Comparison of ENCODE assay signal across 16 cellular contexts in the genomic region with DNA sequence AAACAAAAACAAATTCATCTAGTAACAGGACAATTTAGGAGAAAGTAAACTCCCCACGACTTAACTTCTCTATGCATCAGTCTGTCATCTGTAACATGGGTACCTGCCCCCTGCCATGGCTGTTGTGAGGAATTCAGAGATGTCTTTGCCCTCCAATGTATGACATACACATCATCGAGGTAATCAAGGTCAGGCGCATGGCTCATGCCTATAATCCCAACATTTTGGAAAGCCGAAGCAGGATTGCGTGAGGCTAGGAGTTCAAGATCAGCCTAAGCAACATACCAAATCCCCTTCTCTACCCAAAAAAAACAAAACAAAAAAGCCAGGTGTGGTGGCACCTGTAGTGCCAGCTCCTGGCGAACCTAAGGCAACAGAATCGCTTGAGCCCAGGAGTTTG. TPM values are rescaled to one million over a fixed set of nuclear protein-coding genes. Genes with fewer than 3 reads are reported as not detected.
DNase-seq lines count a peak whose midpoint lies in the region; FAIRE-seq and TF ChIP-seq lines count a peak whose summit lies in the region.
"Had no signal": no experiment of that assay in that cellular context is flagged by ENCODE, and none has a peak within 500 bp of the region (broad histone marks: within the 10 kb centered on the region; RNA-seq: fewer than 3 reads in every experiment).

No MANE protein-coding gene starts in this region.

- no peak overlapping the region for H3K9ac ChIP-seq in GM23248

- H3K27ac Mint-ChIP-seq in chondrocyte (ENCODE audit: unreplicated experiment), result peak overlapping the region; percentile 33

- peaks cover 73% of the 10 kb centered on the region for H3F3A ChIP-seq in GM23248 (ENCODE audit: insufficient read depth)

- no peak overlapping the region for H3K4me3 ChIP-seq in GM23248
- no peak overlapping the region for H3K4me3 ChIP-seq in H7 (ENCODE audit: insufficient read depth, low read depth, low read length)
- H3K4me3 ChIP-seq: tibial nerve had no signal

- H3K79me2 ChIP-seq in GM23248 (ENCODE audit: insufficient read depth), result peaks cover 7% of the 10 kb centered on the region

- H3K9me2 ChIP-seq in GM23248 (ENCODE audit: insufficient read depth), result no peaks in the 10 kb centered on the region

- H3K27me3 ChIP-seq in GM23248 (replicated peaks; ENCODE audit: insufficient read depth) (no peaks in the 10 kb centered on the region), H7 (ENCODE audit: control insufficient read depth, insufficient read depth, low read length) (no peaks in the 10 kb centered on the region)
- H3K27me3 ChIP-seq: tibial nerve had no signal

- in situ Hi-C loops in GM23248 (cut with MboI), result loop anchor here (25.0 kb wide), 1 partner anchor 101 kb away; no protein-coding TSS in a partner anchor

- 94 to 96% methylated on average over 7 of the region's 7 CpGs for WGBS in GM23248 (ENCODE audit: low coverage in 1 of 2, low lambda C conversion rate in 2 of 2, missing lambda C conversion rate in 2 of 2), 2 experiments

- peaks cover 10% of the 10 kb centered on the region for H3K4me1 ChIP-seq in GM23248 (ENCODE audit: insufficient read depth)

- peak; percentile 54 for DNase-seq in DMS53 (lab: John Stamatoyannopoulos, UW)
- DNase-seq in DMS53 treated with DMSO at 0.1 percent for 48 hours (lab: John Stamatoyannopoulos, UW; ENCODE audit: unreplicated experiment), result no peak
- DNase-seq in GM23248, result peak; percentile 14
- no peak for DNase-seq in chondrocyte (ENCODE audit: low spot score)
- no peak for DNase-seq in GM19239 (ENCODE audit: insufficient read length, low spot score)
- no peak for DNase-seq in H7
- DNase-seq: activated CD4-positive, CD25-positive, alpha-beta regulatory T cell treated with anti-CD3 and anti-CD28 coated beads, Interleukin-2, amount 50 U/mL, for 72 hours; activated gamma-delta T cell treated with Interleukin-2 at 50 U/mL for 16 hours; effector memory CD4-positive, alpha-beta T cell; foreskin melanocyte; MV-4-11; NCI-H2171; stimulated activated CD4-positive, alpha-beta T cell treated with anti-CD3 and anti-CD28 coated beads, Interleukin-12 subunit alpha, Interleukin-12 subunit beta, amount 100 ng/mL, for 4 hours had no signal

- no peaks in the 10 kb centered on the region for H3K9me3 ChIP-seq in GM23248 (ENCODE audit: low read depth)
- H3K9me3 ChIP-seq: tibial nerve had no signal

- no peak overlapping the region for H3K27ac ChIP-seq in GM23248
- H3K27ac ChIP-seq: tibial nerve had no signal

- no peaks in the 10 kb centered on the region for H3K27me3 Mint-ChIP-seq in chondrocyte (ENCODE audit: low read depth)

- peaks cover 19% of the 10 kb centered on the region for H3K36me3 ChIP-seq in GM23248 (ENCODE audit: low read depth)
- peaks cover 5% of the 10 kb centered on the region for H3K36me3 ChIP-seq in H7 (replicated peaks; ENCODE audit: control insufficient read depth, insufficient read depth, low read length)

- peaks cover 21% of the 10 kb centered on the region for H4K20me1 ChIP-seq in GM23248 (ENCODE audit: insufficient read depth)

- peaks cover 20% of the 10 kb centered on the region for H3K4me1 Mint-ChIP-seq in chondrocyte (ENCODE audit: low read depth)

- no peaks in the 10 kb centered on the region for H3K9me3 Mint-ChIP-seq in chondrocyte (ENCODE audit: low read depth)

- H3K36me3 Mint-ChIP-seq in chondrocyte (ENCODE audit: low read depth), result peaks cover 7% of the 10 kb centered on the region

- H3K4me3 Mint-ChIP-seq in chondrocyte (ENCODE audit: unreplicated experiment), result no peak overlapping the region

- H2AFZ ChIP-seq in GM23248, result no peak overlapping the region

- no peak for FAIRE-seq in GM19239 (lab: Jason Lieb, UNC)
- FAIRE-seq: bronchial epithelial cell had no signal

- no peak for TF ChIP-seq CTCF in chondrocyte (IDR thresholded peaks at IDR 0.05)

- H3K4me2 ChIP-seq in GM23248 (ENCODE audit: unreplicated experiment), result no peak overlapping the region

RNA-seq across cellular contexts. Expression of gene EEF1A1, which starts 9.0 kb away (rescaled TPM):
- 13,436 and 14,561 TPM in 2 replicates for total RNA-seq in GM23248 (2014; rRNA removed; shearing (Covaris generic))
- 3,887 and 3,918 TPM in 2 replicates for polyA plus RNA-seq in GM23248 (2016; fragmentation: Nextera tagmentation; extraction: Ambion mirVana)
- 8,230 to 8,902 TPM (median 8,643 TPM) in 3 replicates for total RNA-seq in chondrocyte
- total RNA-seq in H7 (2014; rRNA removed; shearing (Covaris generic)), result 12,173 and 12,318 TPM in 2 replicates

RNA-seq across cellular contexts. Expression of gene MTO1, which starts 50.3 kb away (rescaled TPM):
- total RNA-seq in GM23248 (2014; rRNA removed; shearing (Covaris generic)), result 22.9 and 28.9 TPM in 2 replicates
- polyA plus RNA-seq in GM23248 (2016; fragmentation: Nextera tagmentation; extraction: Ambion mirVana), result 21.8 and 23.0 TPM in 2 replicates
- 18.4 to 26.0 TPM (median 25.6 TPM) in 3 replicates for total RNA-seq in chondrocyte
- 50.9 and 58.9 TPM in 2 replicates for total RNA-seq in H7 (2014; rRNA removed; shearing (Covaris generic))

RNA-seq across cellular contexts. Expression of gene CGAS, which starts 59.7 kb away (rescaled TPM):
- 4.8 and 6.3 TPM in 2 replicates for total RNA-seq in GM23248 (2014; rRNA removed; shearing (Covaris generic))
- 3.7 TPM in 2 replicates for polyA plus RNA-seq in GM23248 (2016; fragmentation: Nextera tagmentation; extraction: Ambion mirVana)
- total RNA-seq in chondrocyte, result 1.0 to 1.7 TPM (median 1.6 TPM) in 3 replicates
- 0.55 and 0.76 TPM in 2 replicates for total RNA-seq in H7 (2014; rRNA removed; shearing (Covaris generic))
- total RNA-seq: A172 had no signal

Comparison
In these comparisons a context has a peak if more than half of its experiments do, and no peak if none do; other contexts are left out.
1. DNase-seq: peak in DMS53 (single experiment) and GM23248 (single experiment); none in DMS53 treated with DMSO at 0.1 percent for 48 hours (single experiment), chondrocyte (single experiment), GM19239 (single experiment) and H7 (single experiment).